In genomic region chr11:120245434-120245833, GRCh38 we compare ENCODE assay signal across 1 cellular context.
TF ChIP-seq lines count a peak whose summit lies in the region.

No MANE protein-coding gene starts in this region.

TF ChIP-seq in GM23338, 12 proteins besides CTCF, POLR2A, EP300 and RAD21 (continued from another document):
- TF ChIP-seq, protein P1, sequence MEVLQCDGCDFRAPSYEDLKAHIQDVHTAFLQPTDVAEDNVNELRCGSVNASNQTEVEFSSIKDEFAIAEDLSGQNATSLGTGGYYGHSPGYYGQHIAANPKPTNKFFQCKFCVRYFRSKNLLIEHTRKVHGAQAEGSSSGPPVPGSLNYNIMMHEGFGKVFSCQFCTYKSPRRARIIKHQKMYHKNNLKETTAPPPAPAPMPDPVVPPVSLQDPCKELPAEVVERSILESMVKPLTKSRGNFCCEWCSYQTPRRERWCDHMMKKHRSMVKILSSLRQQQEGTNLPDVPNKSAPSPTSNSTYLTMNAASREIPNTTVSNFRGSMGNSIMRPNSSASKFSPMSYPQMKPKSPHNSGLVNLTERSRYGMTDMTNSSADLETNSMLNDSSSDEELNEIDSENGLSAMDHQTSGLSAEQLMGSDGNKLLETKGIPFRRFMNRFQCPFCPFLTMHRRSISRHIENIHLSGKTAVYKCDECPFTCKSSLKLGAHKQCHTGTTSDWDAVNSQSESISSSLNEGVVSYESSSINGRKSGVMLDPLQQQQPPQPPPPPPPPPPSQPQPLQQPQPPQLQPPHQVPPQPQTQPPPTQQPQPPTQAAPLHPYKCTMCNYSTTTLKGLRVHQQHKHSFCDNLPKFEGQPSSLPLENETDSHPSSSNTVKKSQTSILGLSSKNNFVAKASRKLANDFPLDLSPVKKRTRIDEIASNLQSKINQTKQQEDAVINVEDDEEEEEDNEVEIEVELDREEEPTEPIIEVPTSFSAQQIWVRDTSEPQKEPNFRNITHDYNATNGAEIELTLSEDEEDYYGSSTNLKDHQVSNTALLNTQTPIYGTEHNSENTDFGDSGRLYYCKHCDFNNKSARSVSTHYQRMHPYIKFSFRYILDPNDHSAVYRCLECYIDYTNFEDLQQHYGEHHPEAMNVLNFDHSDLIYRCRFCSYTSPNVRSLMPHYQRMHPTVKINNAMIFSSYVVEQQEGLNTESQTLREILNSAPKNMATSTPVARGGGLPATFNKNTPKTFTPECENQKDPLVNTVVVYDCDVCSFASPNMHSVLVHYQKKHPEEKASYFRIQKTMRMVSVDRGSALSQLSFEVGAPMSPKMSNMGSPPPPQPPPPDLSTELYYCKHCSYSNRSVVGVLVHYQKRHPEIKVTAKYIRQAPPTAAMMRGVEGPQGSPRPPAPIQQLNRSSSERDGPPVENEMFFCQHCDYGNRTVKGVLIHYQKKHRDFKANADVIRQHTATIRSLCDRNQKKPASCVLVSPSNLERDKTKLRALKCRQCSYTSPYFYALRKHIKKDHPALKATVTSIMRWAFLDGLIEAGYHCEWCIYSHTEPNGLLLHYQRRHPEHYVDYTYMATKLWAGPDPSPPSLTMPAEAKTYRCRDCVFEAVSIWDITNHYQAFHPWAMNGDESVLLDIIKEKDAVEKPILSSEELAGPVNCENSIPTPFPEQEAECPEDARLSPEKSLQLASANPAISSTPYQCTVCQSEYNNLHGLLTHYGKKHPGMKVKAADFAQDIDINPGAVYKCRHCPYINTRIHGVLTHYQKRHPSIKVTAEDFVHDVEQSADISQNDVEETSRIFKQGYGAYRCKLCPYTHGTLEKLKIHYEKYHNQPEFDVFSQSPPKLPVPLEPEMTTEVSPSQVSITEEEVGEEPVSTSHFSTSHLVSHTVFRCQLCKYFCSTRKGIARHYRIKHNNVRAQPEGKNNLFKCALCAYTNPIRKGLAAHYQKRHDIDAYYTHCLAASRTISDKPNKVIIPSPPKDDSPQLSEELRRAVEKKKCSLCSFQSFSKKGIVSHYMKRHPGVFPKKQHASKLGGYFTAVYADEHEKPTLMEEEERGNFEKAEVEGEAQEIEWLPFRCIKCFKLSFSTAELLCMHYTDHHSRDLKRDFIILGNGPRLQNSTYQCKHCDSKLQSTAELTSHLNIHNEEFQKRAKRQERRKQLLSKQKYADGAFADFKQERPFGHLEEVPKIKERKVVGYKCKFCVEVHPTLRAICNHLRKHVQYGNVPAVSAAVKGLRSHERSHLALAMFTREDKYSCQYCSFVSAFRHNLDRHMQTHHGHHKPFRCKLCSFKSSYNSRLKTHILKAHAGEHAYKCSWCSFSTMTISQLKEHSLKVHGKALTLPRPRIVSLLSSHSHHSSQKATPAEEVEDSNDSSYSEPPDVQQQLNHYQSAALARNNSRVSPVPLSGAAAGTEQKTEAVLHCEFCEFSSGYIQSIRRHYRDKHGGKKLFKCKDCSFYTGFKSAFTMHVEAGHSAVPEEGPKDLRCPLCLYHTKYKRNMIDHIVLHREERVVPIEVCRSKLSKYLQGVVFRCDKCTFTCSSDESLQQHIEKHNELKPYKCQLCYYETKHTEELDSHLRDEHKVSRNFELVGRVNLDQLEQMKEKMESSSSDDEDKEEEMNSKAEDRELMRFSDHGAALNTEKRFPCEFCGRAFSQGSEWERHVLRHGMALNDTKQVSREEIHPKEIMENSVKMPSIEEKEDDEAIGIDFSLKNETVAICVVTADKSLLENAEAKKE (CRISPR knock-in tag; IDR thresholded peaks at IDR 0.05): no peak
- TF ChIP-seq STAT1 (IDR thresholded peaks at IDR 0.05; ENCODE audit: unreplicated experiment) (no peak), CREB1 (CRISPR knock-in tag; IDR thresholded peaks at IDR 0.05; ENCODE audit: low read depth) (no peak), ETS1 (IDR thresholded peaks at IDR 0.05) (no peak), EZH2 (IDR thresholded peaks at IDR 0.05; ENCODE audit: low read depth, unreplicated experiment) (no peak), ZNF114 (CRISPR knock-in tag; IDR thresholded peaks at IDR 0.05) (no peak), POLR2AphosphoS5 (IDR thresholded peaks at IDR 0.05; ENCODE audit: low read depth) (no peak), EZH2phosphoT487 (IDR thresholded peaks at IDR 0.05; ENCODE audit: unreplicated experiment) (no peak), ZNF331 (CRISPR knock-in tag; IDR thresholded peaks at IDR 0.05; ENCODE audit: low read depth) (no peak)
